In the genomic region with DNA sequence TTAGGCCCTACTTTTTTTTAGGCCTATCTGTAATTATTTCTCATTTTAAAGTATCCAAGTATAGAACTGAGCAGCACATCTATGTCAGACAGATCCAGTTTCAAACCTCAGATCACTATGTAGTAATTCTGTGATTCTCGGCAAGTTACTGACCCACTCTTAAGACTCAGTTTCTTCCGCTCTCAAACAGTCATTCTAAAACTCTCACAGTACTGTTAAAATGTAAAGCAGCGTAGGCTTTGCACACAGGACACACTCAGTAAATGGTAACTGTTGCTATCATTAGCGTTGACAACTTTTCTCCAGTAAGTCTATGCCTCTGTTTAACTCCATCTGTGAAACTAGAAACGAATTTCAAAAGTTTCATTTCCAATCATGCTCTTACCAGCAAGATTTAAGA, we compare ENCODE assay signal across 18 cellular contexts.
DNase-seq lines count a peak whose midpoint lies in the region; ATAC-seq and TF ChIP-seq lines count a peak whose summit lies in the region.
"Had no signal": no experiment of that assay in that cellular context is flagged by ENCODE, and none has a peak within 500 bp of the region (broad histone marks: within the 10 kb centered on the region; RNA-seq: fewer than 3 reads in every experiment).

No MANE protein-coding gene starts in this region.

- intact Hi-C loops in activated CD4-positive, alpha-beta T cell treated with anti-CD3 and anti-CD28 coated beads for 36 hours (cut with DNase I, micrococcal nuclease), result loop anchor here in 1 of 2 experiments (1.0 kb wide), 1 partner anchor 23 kb away; no protein-coding TSS in a partner anchor
- intact Hi-C loops in natural killer cell (cut with micrococcal nuclease), result no loop called here
- intact Hi-C loops in A673 (cut with micrococcal nuclease; ENCODE audit: unreplicated experiment), result no loop called here

- DNase-seq in activated CD4-positive, alpha-beta T cell treated with anti-CD3 and anti-CD28 coated beads for 36 hours, result peak; percentile 7
- no peak for DNase-seq in activated CD4-positive, alpha-beta T cell treated with anti-CD3 and anti-CD28 coated beads, Interleukin-2, amount 50 U/mL, for 1 hour
- DNase-seq in natural killer cell treated with Interleukin-12 subunit alpha and Interleukin-12 subunit beta and Interleukin-15 and Interleukin-18, amount 100 ng/mL, for 72 hours (ENCODE audit: low spot score), result no peak
- DNase-seq in natural killer cell (no peak), left lobe of liver (ENCODE audit: low spot score) (no peak), A673 (ENCODE audit: low spot score) (no peak)
- DNase-seq in T-helper 2 cell treated with Interferon-gamma antibody and Interleukin-4, amounts not matched to agents 5 μg/mL and 100 μg/mL, for 36 hours (ENCODE audit: low spot score), result peak; percentile 20
- DNase-seq in stimulated activated effector memory CD8-positive, alpha-beta T cell treated with anti-CD3 and anti-CD28 coated beads, Interleukin-12 subunit alpha, Interleukin-12 subunit beta, amount 100 ng/mL, for 72 hours (ENCODE audit: low spot score in 2 of 2), result no peak
- DNase-seq: 8988T; CD8-positive, alpha-beta memory T cell; DMS79 treated with DMSO at 0.1 percent for 48 hours; GM23248; HCEC 1CT; NCI-H1105 treated with DMSO at 0.1 percent for 48 hours; NCI-H2107; NCI-H2227 treated with DMSO at 0.1 percent for 48 hours had no signal

- no peaks in the 10 kb centered on the region for H3K36me3 ChIP-seq in A673 (ENCODE audit: insufficient read depth, low read length, poor library complexity, severe bottlenecking)
- H3K36me3 ChIP-seq: BLaER1 treated with 17β-estradiol and CSF1 and Interleukin-3, amounts not matched to agents 10 nM and 100 nM had no signal

- peaks cover 16% of the 10 kb centered on the region for H3K4me1 Mint-ChIP-seq in activated CD4-positive, alpha-beta T cell treated with anti-CD3 and anti-CD28 coated beads for 36 hours
- peaks cover 0 to 18% of the 10 kb centered on the region in 2 donors for H3K4me1 Mint-ChIP-seq in natural killer cell treated with Interleukin-12 subunit alpha and Interleukin-12 subunit beta and Interleukin-15 and Interleukin-18, amount 100 ng/mL, for 72 hours (ENCODE audit: low read depth in 2 of 2)
- no peaks in the 10 kb centered on the region for H3K4me1 Mint-ChIP-seq in natural killer cell
- peaks cover 33% of the 10 kb centered on the region for H3K4me1 Mint-ChIP-seq in T-helper 2 cell treated with Interferon-gamma antibody and Interleukin-4, amounts not matched to agents 5 μg/mL and 100 μg/mL, for 36 hours (ENCODE audit: low read depth)
- H3K4me1 Mint-ChIP-seq in stimulated activated effector memory CD8-positive, alpha-beta T cell treated with anti-CD3 and anti-CD28 coated beads, Interleukin-12 subunit alpha, Interleukin-12 subunit beta, amount 100 ng/mL, for 72 hours, result no peaks in the 10 kb centered on the region
- H3K4me1 Mint-ChIP-seq: CD8-positive, alpha-beta memory T cell had no signal

- H3K27ac Mint-ChIP-seq in activated CD4-positive, alpha-beta T cell treated with anti-CD3 and anti-CD28 coated beads for 36 hours, result peak overlapping the region; percentile 72
- H3K27ac Mint-ChIP-seq in natural killer cell treated with Interleukin-12 subunit alpha and Interleukin-12 subunit beta and Interleukin-15 and Interleukin-18, amount 100 ng/mL, for 72 hours, result peak overlapping the region in 1 of 2 donors; percentile 83
- no peak overlapping the region for H3K27ac Mint-ChIP-seq in natural killer cell
- peak overlapping the region; percentile 52 for H3K27ac Mint-ChIP-seq in T-helper 2 cell treated with Interferon-gamma antibody and Interleukin-4, amounts not matched to agents 5 μg/mL and 100 μg/mL, for 36 hours
- H3K27ac Mint-ChIP-seq in stimulated activated effector memory CD8-positive, alpha-beta T cell treated with anti-CD3 and anti-CD28 coated beads, Interleukin-12 subunit alpha, Interleukin-12 subunit beta, amount 100 ng/mL, for 72 hours, result no peak overlapping the region
- H3K27ac Mint-ChIP-seq: CD8-positive, alpha-beta memory T cell had no signal

- peaks cover 1% of the 10 kb centered on the region for H3K36me3 Mint-ChIP-seq in activated CD4-positive, alpha-beta T cell treated with anti-CD3 and anti-CD28 coated beads for 36 hours (ENCODE audit: low read depth)
- no peaks in the 10 kb centered on the region for H3K36me3 Mint-ChIP-seq in natural killer cell treated with Interleukin-12 subunit alpha and Interleukin-12 subunit beta and Interleukin-15 and Interleukin-18, amount 100 ng/mL, for 72 hours
- H3K36me3 Mint-ChIP-seq in natural killer cell, result no peaks in the 10 kb centered on the region
- peaks cover 3% of the 10 kb centered on the region for H3K36me3 Mint-ChIP-seq in T-helper 2 cell treated with Interferon-gamma antibody and Interleukin-4, amounts not matched to agents 5 μg/mL and 100 μg/mL, for 36 hours (ENCODE audit: low read depth)
- H3K36me3 Mint-ChIP-seq in stimulated activated effector memory CD8-positive, alpha-beta T cell treated with anti-CD3 and anti-CD28 coated beads, Interleukin-12 subunit alpha, Interleukin-12 subunit beta, amount 100 ng/mL, for 72 hours, result no peaks in the 10 kb centered on the region
- H3K36me3 Mint-ChIP-seq: CD8-positive, alpha-beta memory T cell had no signal

- H3K27me3 Mint-ChIP-seq in activated CD4-positive, alpha-beta T cell treated with anti-CD3 and anti-CD28 coated beads for 36 hours, result no peaks in the 10 kb centered on the region
- peaks cover 13 to 15% of the 10 kb centered on the region in 2 donors for H3K27me3 Mint-ChIP-seq in natural killer cell treated with Interleukin-12 subunit alpha and Interleukin-12 subunit beta and Interleukin-15 and Interleukin-18, amount 100 ng/mL, for 72 hours
- peaks cover 2 to 17% of the 10 kb centered on the region in 2 donors for H3K27me3 Mint-ChIP-seq in natural killer cell (ENCODE audit: low read depth in 2 of 2)
- H3K27me3 Mint-ChIP-seq in T-helper 2 cell treated with Interferon-gamma antibody and Interleukin-4, amounts not matched to agents 5 μg/mL and 100 μg/mL, for 36 hours (ENCODE audit: low read depth), result no peaks in the 10 kb centered on the region

- ATAC-seq in activated CD4-positive, alpha-beta T cell treated with anti-CD3 and anti-CD28 coated beads for 36 hours, result peak; percentile 95
- peak; percentile 61 to 87 for ATAC-seq in natural killer cell treated with Interleukin-12 subunit alpha and Interleukin-12 subunit beta and Interleukin-15 and Interleukin-18, amount 100 ng/mL, for 72 hours
- no peak for ATAC-seq in natural killer cell
- ATAC-seq in stimulated activated effector memory CD8-positive, alpha-beta T cell treated with anti-CD3 and anti-CD28 coated beads, Interleukin-12 subunit alpha, Interleukin-12 subunit beta, amount 100 ng/mL, for 72 hours, result peak; percentile 96
- ATAC-seq in left lobe of liver, result no peak
- ATAC-seq: Panc1 had no signal

- CTCF ChIA-PET in activated CD4-positive, alpha-beta T cell treated with anti-CD3 and anti-CD28 coated beads for 36 hours (lab: Charles Lee), result no interaction called here
- CTCF ChIA-PET in A673 (lab: Charles Lee), result no interaction called here

- no peaks in the 10 kb centered on the region for H3K27me3 ChIP-seq in A673 (replicated peaks; ENCODE audit: insufficient read depth, low read depth, low read length, poor library complexity)
- H3K27me3 ChIP-seq: BLaER1 treated with 17β-estradiol and CSF1 and Interleukin-3, amounts not matched to agents 10 nM and 100 nM had no signal

- H3K9me3 Mint-ChIP-seq in activated CD4-positive, alpha-beta T cell treated with anti-CD3 and anti-CD28 coated beads for 36 hours (ENCODE audit: low read depth), result no peaks in the 10 kb centered on the region
- no peaks in the 10 kb centered on the region for H3K9me3 Mint-ChIP-seq in natural killer cell treated with Interleukin-12 subunit alpha and Interleukin-12 subunit beta and Interleukin-15 and Interleukin-18, amount 100 ng/mL, for 72 hours
- no peaks in the 10 kb centered on the region for H3K9me3 Mint-ChIP-seq in natural killer cell
- peaks cover 4% of the 10 kb centered on the region for H3K9me3 Mint-ChIP-seq in T-helper 2 cell treated with Interferon-gamma antibody and Interleukin-4, amounts not matched to agents 5 μg/mL and 100 μg/mL, for 36 hours
- no peaks in the 10 kb centered on the region for H3K9me3 Mint-ChIP-seq in stimulated activated effector memory CD8-positive, alpha-beta T cell treated with anti-CD3 and anti-CD28 coated beads, Interleukin-12 subunit alpha, Interleukin-12 subunit beta, amount 100 ng/mL, for 72 hours
- H3K9me3 Mint-ChIP-seq: CD8-positive, alpha-beta memory T cell had no signal

- TF ChIP-seq CTCF in natural killer cell (IDR thresholded peaks at IDR 0.05) (no peak), A673 (conservative IDR thresholded peaks at IDR 0.05; ENCODE audit: low read depth, low read length) (no peak)

- H3K9me3 ChIP-seq in A673 (ENCODE audit: low read depth, low read length, poor library complexity, severe bottlenecking), result no peaks in the 10 kb centered on the region

- H3K4me3 ChIP-seq in A673 (ENCODE audit: low read depth, low read length, poor library complexity, severe bottlenecking), result no peak overlapping the region
- H3K4me3 ChIP-seq: BLaER1 treated with 17β-estradiol and CSF1 and Interleukin-3, amounts not matched to agents 10 nM and 100 nM; GM23248 had no signal

- no peak overlapping the region for H3K27ac ChIP-seq in A673 (ENCODE audit: low read depth, low read length, poor library complexity, severe bottlenecking)
- H3K27ac ChIP-seq: BLaER1 treated with 17β-estradiol and CSF1 and Interleukin-3, amounts not matched to agents 10 nM and 100 nM; GM23248 had no signal

- peaks cover 23% of the 10 kb centered on the region for H3K4me1 ChIP-seq in A673 (ENCODE audit: insufficient read depth, low read length, poor library complexity, severe bottlenecking)

- H3K4me3 Mint-ChIP-seq in activated CD4-positive, alpha-beta T cell treated with anti-CD3 and anti-CD28 coated beads for 36 hours, result no peak overlapping the region
- H3K4me3 Mint-ChIP-seq in natural killer cell treated with Interleukin-12 subunit alpha and Interleukin-12 subunit beta and Interleukin-15 and Interleukin-18, amount 100 ng/mL, for 72 hours, result peak overlapping the region; percentile 23
- no peak overlapping the region for H3K4me3 Mint-ChIP-seq in natural killer cell
- H3K4me3 Mint-ChIP-seq in T-helper 2 cell treated with Interferon-gamma antibody and Interleukin-4, amounts not matched to agents 5 μg/mL and 100 μg/mL, for 36 hours, result peak overlapping the region; percentile 47
- H3K4me3 Mint-ChIP-seq in stimulated activated effector memory CD8-positive, alpha-beta T cell treated with anti-CD3 and anti-CD28 coated beads, Interleukin-12 subunit alpha, Interleukin-12 subunit beta, amount 100 ng/mL, for 72 hours, result no peak overlapping the region
- H3K4me3 Mint-ChIP-seq: CD8-positive, alpha-beta memory T cell had no signal

- BruUV-seq in A673 (replicated peaks; lab: Mats Ljungman, UMichigan), result no TSS peak

- POLR2A ChIA-PET in activated CD4-positive, alpha-beta T cell treated with anti-CD3 and anti-CD28 coated beads for 36 hours (lab: Charles Lee), result no interaction called here
- POLR2A ChIA-PET in A673 (lab: Charles Lee; ENCODE audit: low non-redundant PET), result no interaction called here

Comparison
In these comparisons a context has a peak if more than half of its experiments do, and no peak if none do; other contexts are left out.
1. ATAC-seq: peak in activated CD4-positive, alpha-beta T cell treated with anti-CD3 and anti-CD28 coated beads for 36 hours (single experiment), natural killer cell treated with Interleukin-12 subunit alpha and Interleukin-12 subunit beta and Interleukin-15 and Interleukin-18, amount 100 ng/mL, for 72 hours (2 of 2) and stimulated activated effector memory CD8-positive, alpha-beta T cell treated with anti-CD3 and anti-CD28 coated beads, Interleukin-12 subunit alpha, Interleukin-12 subunit beta, amount 100 ng/mL, for 72 hours (single experiment); none in natural killer cell (0 of 3) and left lobe of liver (single experiment).
2. DNase-seq: peak in activated CD4-positive, alpha-beta T cell treated with anti-CD3 and anti-CD28 coated beads for 36 hours (single experiment) and T-helper 2 cell treated with Interferon-gamma antibody and Interleukin-4, amounts not matched to agents 5 μg/mL and 100 μg/mL, for 36 hours (single experiment); none in activated CD4-positive, alpha-beta T cell treated with anti-CD3 and anti-CD28 coated beads, Interleukin-2, amount 50 U/mL, for 1 hour (single experiment), natural killer cell treated with Interleukin-12 subunit alpha and Interleukin-12 subunit beta and Interleukin-15 and Interleukin-18, amount 100 ng/mL, for 72 hours (single experiment), natural killer cell (single experiment), stimulated activated effector memory CD8-positive, alpha-beta T cell treated with anti-CD3 and anti-CD28 coated beads, Interleukin-12 subunit alpha, Interleukin-12 subunit beta, amount 100 ng/mL, for 72 hours (0 of 2), left lobe of liver (single experiment) and A673 (single experiment).
3. H3K4me3 Mint-ChIP-seq: peak in natural killer cell treated with Interleukin-12 subunit alpha and Interleukin-12 subunit beta and Interleukin-15 and Interleukin-18, amount 100 ng/mL, for 72 hours (single experiment) and T-helper 2 cell treated with Interferon-gamma antibody and Interleukin-4, amounts not matched to agents 5 μg/mL and 100 μg/mL, for 36 hours (single experiment); none in activated CD4-positive, alpha-beta T cell treated with anti-CD3 and anti-CD28 coated beads for 36 hours (single experiment), natural killer cell (single experiment) and stimulated activated effector memory CD8-positive, alpha-beta T cell treated with anti-CD3 and anti-CD28 coated beads, Interleukin-12 subunit alpha, Interleukin-12 subunit beta, amount 100 ng/mL, for 72 hours (single experiment).
4. H3K27ac Mint-ChIP-seq: peak in activated CD4-positive, alpha-beta T cell treated with anti-CD3 and anti-CD28 coated beads for 36 hours (single experiment) and T-helper 2 cell treated with Interferon-gamma antibody and Interleukin-4, amounts not matched to agents 5 μg/mL and 100 μg/mL, for 36 hours (single experiment); none in natural killer cell (0 of 2) and stimulated activated effector memory CD8-positive, alpha-beta T cell treated with anti-CD3 and anti-CD28 coated beads, Interleukin-12 subunit alpha, Interleukin-12 subunit beta, amount 100 ng/mL, for 72 hours (single experiment).